Comparison of ENCODE assay signal across 8 cellular contexts in genomic region chr2:206250041-206250897, GRCh38. TPM values are rescaled to one million over a fixed set of nuclear protein-coding genes. Genes with fewer than 3 reads are reported as not detected.
DNase-seq lines count a peak whose midpoint lies in the region; ATAC-seq and TF ChIP-seq lines count a peak whose summit lies in the region.

No MANE protein-coding gene starts in this region.

- peak; percentile 72 for ATAC-seq in HG02885 (IDR thresholded peaks at IDR 0.05; ENCODE audit: poor library complexity, unreplicated experiment)
- no peak for ATAC-seq in HG03457 (IDR thresholded peaks at IDR 0.05; ENCODE audit: unreplicated experiment)
- ATAC-seq in HG03280 (IDR thresholded peaks at IDR 0.05; ENCODE audit: unreplicated experiment): no peak

- H3K9ac ChIP-seq in mucosa of rectum (ENCODE audit: low read depth in 1 of 2, low read length in 2 of 2): peak overlapping the region in 1 of 2 donors; percentile 24

- no peaks in the 10 kb centered on the region for H3K36me3 ChIP-seq in mucosa of rectum (ENCODE audit: control insufficient read depth in 2 of 2, insufficient read depth in 2 of 2, low read length in 2 of 2)

- H3K4me3 ChIP-seq in astrocyte of the spinal cord (ENCODE audit: low read depth, low read length) (peak overlapping the region; percentile 15), mucosa of rectum (ENCODE audit: low read length in 2 of 2) (peak overlapping the region; percentile 35 to 67)

- no peaks in the 10 kb centered on the region for H3K4me1 ChIP-seq in mucosa of rectum (ENCODE audit: control insufficient read depth in 2 of 2, insufficient read depth in 2 of 2, low read length in 2 of 2)

- intact Hi-C loops in posterior vena cava (cut with DNase I): no loop called here

- no peaks in the 10 kb centered on the region for H3K9me3 ChIP-seq in mucosa of rectum (ENCODE audit: control insufficient read depth in 2 of 2, low read length in 2 of 2)

- in situ Hi-C loops in astrocyte of the spinal cord (cut with HindIII; ENCODE audit: low sequenced_read_pairs): no loop called here

- DNase-seq in DMS114 treated with DMSO at 0.1 percent for 48 hours (lab: John Stamatoyannopoulos, UW; ENCODE audit: unreplicated experiment): peak; percentile 68
- no peak for DNase-seq in astrocyte of the spinal cord (ENCODE audit: low read depth, low spot score)
- DNase-seq in posterior vena cava (ENCODE audit: low spot score): no peak
- DNase-seq in NCI-H748 treated with DMSO at 0.1 percent for 48 hours (lab: John Stamatoyannopoulos, UW): no peak

- peak; percentile 14 for TF ChIP-seq CTCF in astrocyte of the spinal cord (IDR thresholded peaks at IDR 0.05; ENCODE audit: low read depth, low read length)

- H3K27ac ChIP-seq in mucosa of rectum (ENCODE audit: low read depth in 2 of 2, low read length in 2 of 2): no peak overlapping the region

- peaks cover 12 to 15% of the 10 kb centered on the region in 2 donors for H3K27me3 ChIP-seq in mucosa of rectum (ENCODE audit: control insufficient read depth in 2 of 2, insufficient read depth in 2 of 2, low read length in 2 of 2)

RNA-seq across cellular contexts. Expression of gene ZDBF2, which starts 24.2 kb away (rescaled TPM):
- total RNA-seq in posterior vena cava: 10 to 100 TPM; 16.0 to 16.1 TPM
